21 cellular contexts compared by ENCODE assay signal in the genomic region with DNA sequence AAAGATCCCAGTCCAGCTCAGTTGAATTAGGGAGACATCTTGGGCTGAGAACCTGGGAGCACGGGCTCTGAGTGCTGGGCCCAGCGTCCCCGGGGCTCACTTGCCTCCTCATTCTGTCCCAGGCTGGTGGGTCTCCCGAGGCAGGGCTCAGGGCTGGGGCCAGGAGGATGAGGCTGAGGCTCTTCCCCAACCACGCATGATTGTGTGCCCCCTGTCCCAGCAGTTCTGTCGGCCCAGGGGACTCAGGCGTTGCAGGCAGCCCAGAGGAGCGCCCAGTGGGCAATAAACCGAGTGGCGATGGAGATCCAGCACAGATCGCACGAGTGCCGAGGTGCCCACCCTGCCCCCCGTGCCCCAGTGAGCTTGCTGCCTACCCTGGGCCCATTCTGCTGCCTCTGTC. TPM values are rescaled to one million over a fixed set of nuclear protein-coding genes. Genes with fewer than 3 reads are reported as not detected.
A peak's percentile ranks its signal among the peaks of the same experiment; 100 is the strongest.
DNase-seq lines count a peak whose midpoint lies in the region; ATAC-seq and TF ChIP-seq lines count a peak whose summit lies in the region.
"Had no signal": no experiment of that assay in that cellular context is flagged by ENCODE, and none has a peak within 500 bp of the region (broad histone marks: within the 10 kb centered on the region; RNA-seq: fewer than 3 reads in every experiment).

No MANE protein-coding gene starts in this region.

- H3K4me3 Mint-ChIP-seq in activated T-helper 17 cell treated with anti-CD3 and anti-CD28 coated beads, Interleukin-2, amount 50 U/mL, for 72 hours: peak overlapping the region; percentile 42
- peak overlapping the region in 5 of 8 donors; percentile 43 to 89 (median 79) for H3K4me3 Mint-ChIP-seq in naive B cell
- H3K4me3 Mint-ChIP-seq in stimulated activated effector memory CD8-positive, alpha-beta T cell treated with anti-CD3 and anti-CD28 coated beads, Interleukin-12 subunit alpha, Interleukin-12 subunit beta, amount 100 ng/mL, for 72 hours: peak overlapping the region; percentile 53
- H3K4me3 Mint-ChIP-seq in osteocyte (ENCODE audit: unreplicated experiment): no peak overlapping the region
- H3K4me3 Mint-ChIP-seq: CD4-positive, alpha-beta T cell had no signal

- H3K27me3 Mint-ChIP-seq in activated T-helper 17 cell treated with anti-CD3 and anti-CD28 coated beads, Interleukin-2, amount 50 U/mL, for 72 hours: peaks cover 20% of the 10 kb centered on the region
- H3K27me3 Mint-ChIP-seq in naive B cell (peaks cover 22 to 67% (median 62%) of the 10 kb centered on the region in 3 donors), osteocyte (ENCODE audit: unreplicated experiment) (peaks cover 38% of the 10 kb centered on the region)

- H3K4me3 ChIP-seq in H7 (ENCODE audit: insufficient read depth, low read depth, low read length) (no peak overlapping the region), tibial artery (no peak overlapping the region)
- H3K4me3 ChIP-seq: K562 had no signal

- no peak for TF ChIP-seq CTCF in osteocyte (IDR thresholded peaks at IDR 0.05)
- no peak for TF ChIP-seq CTCF in tibial artery (IDR thresholded peaks at IDR 0.05)

- H3K36me3 Mint-ChIP-seq in activated T-helper 17 cell treated with anti-CD3 and anti-CD28 coated beads, Interleukin-2, amount 50 U/mL, for 72 hours (ENCODE audit: low read depth): no peaks in the 10 kb centered on the region
- no peaks in the 10 kb centered on the region for H3K36me3 Mint-ChIP-seq in naive B cell
- H3K36me3 Mint-ChIP-seq in stimulated activated effector memory CD8-positive, alpha-beta T cell treated with anti-CD3 and anti-CD28 coated beads, Interleukin-12 subunit alpha, Interleukin-12 subunit beta, amount 100 ng/mL, for 72 hours: peaks cover 5% of the 10 kb centered on the region
- no peaks in the 10 kb centered on the region for H3K36me3 Mint-ChIP-seq in osteocyte (ENCODE audit: unreplicated experiment)

- H3K9me3 ChIP-seq in tibial artery: no peaks in the 10 kb centered on the region

- H3K27ac ChIP-seq in tibial artery: no peak overlapping the region
- H3K27ac ChIP-seq: C4-2B, HL-60 had no signal

- H3K4me1 Mint-ChIP-seq in activated T-helper 17 cell treated with anti-CD3 and anti-CD28 coated beads, Interleukin-2, amount 50 U/mL, for 72 hours: no peaks in the 10 kb centered on the region
- H3K4me1 Mint-ChIP-seq in naive B cell: peaks cover 11 to 22% (median 21%) of the 10 kb centered on the region in 3 donors
- peaks cover 11% of the 10 kb centered on the region for H3K4me1 Mint-ChIP-seq in stimulated activated effector memory CD8-positive, alpha-beta T cell treated with anti-CD3 and anti-CD28 coated beads, Interleukin-12 subunit alpha, Interleukin-12 subunit beta, amount 100 ng/mL, for 72 hours
- peaks cover 6% of the 10 kb centered on the region for H3K4me1 Mint-ChIP-seq in osteocyte (ENCODE audit: unreplicated experiment)

- no peaks in the 10 kb centered on the region for H3K9me3 Mint-ChIP-seq in activated T-helper 17 cell treated with anti-CD3 and anti-CD28 coated beads, Interleukin-2, amount 50 U/mL, for 72 hours
- H3K9me3 Mint-ChIP-seq in naive B cell (no peaks in the 10 kb centered on the region), osteocyte (ENCODE audit: unreplicated experiment) (no peaks in the 10 kb centered on the region)
- no peaks in the 10 kb centered on the region for H3K9me3 Mint-ChIP-seq in stimulated activated effector memory CD8-positive, alpha-beta T cell treated with anti-CD3 and anti-CD28 coated beads, Interleukin-12 subunit alpha, Interleukin-12 subunit beta, amount 100 ng/mL, for 72 hours
- H3K9me3 Mint-ChIP-seq: CD4-positive, alpha-beta T cell; GM23338; H9 had no signal

- DNase-seq in H7: peak; percentile 55
- no peak for DNase-seq in naive B cell
- DNase-seq in stimulated activated effector memory CD8-positive, alpha-beta T cell treated with anti-CD3 and anti-CD28 coated beads, Interleukin-12 subunit alpha, Interleukin-12 subunit beta, amount 100 ng/mL, for 72 hours (ENCODE audit: low spot score in 2 of 2): no peak
- no peak for DNase-seq in osteocyte (ENCODE audit: extremely low spot score, unreplicated experiment)
- DNase-seq in tibial artery: no peak
- DNase-seq: ACHN; CD4-positive, alpha-beta T cell; DMS153; DMS79; GDM1; H9; IMR-90 had no signal

- peaks cover 0 to 37% (median 24%) of the 10 kb centered on the region in 4 donors for H3K4me1 ChIP-seq in tibial artery

- intact Hi-C loops in tibial artery (cut with DNase I; ENCODE audit: low total_unique reads): no loop called here

- H3K36me3 ChIP-seq in H7 (replicated peaks; ENCODE audit: control insufficient read depth, insufficient read depth, low read length) (no peaks in the 10 kb centered on the region), tibial artery (no peaks in the 10 kb centered on the region)

- no peak overlapping the region for H3K27ac Mint-ChIP-seq in activated T-helper 17 cell treated with anti-CD3 and anti-CD28 coated beads, Interleukin-2, amount 50 U/mL, for 72 hours
- H3K27ac Mint-ChIP-seq in naive B cell: no peak overlapping the region
- H3K27ac Mint-ChIP-seq in stimulated activated effector memory CD8-positive, alpha-beta T cell treated with anti-CD3 and anti-CD28 coated beads, Interleukin-12 subunit alpha, Interleukin-12 subunit beta, amount 100 ng/mL, for 72 hours: no peak overlapping the region
- H3K27ac Mint-ChIP-seq in osteocyte (ENCODE audit: unreplicated experiment): no peak overlapping the region
- H3K27ac Mint-ChIP-seq: CD4-positive, alpha-beta T cell; GM23338; H9 had no signal

- H3K27me3 ChIP-seq in H7 (ENCODE audit: control insufficient read depth, insufficient read depth, low read length) (peaks cover 30% of the 10 kb centered on the region), tibial artery (peaks cover 4 to 86% of the 10 kb centered on the region in 2 donors)

- ATAC-seq in activated T-helper 17 cell treated with anti-CD3 and anti-CD28 coated beads, Interleukin-2, amount 50 U/mL, for 72 hours (replicated peaks): no peak
- no peak for ATAC-seq in naive B cell (ENCODE audit: low read depth in 2 of 2)
- ATAC-seq in stimulated activated effector memory CD8-positive, alpha-beta T cell treated with anti-CD3 and anti-CD28 coated beads, Interleukin-12 subunit alpha, Interleukin-12 subunit beta, amount 100 ng/mL, for 72 hours: no peak
- ATAC-seq in HG02884 (IDR thresholded peaks at IDR 0.05; ENCODE audit: unreplicated experiment): no peak
- ATAC-seq: K562 had no signal

RNA-seq across cellular contexts. Expression of a gene that starts 0.9 kb away (rescaled TPM):
- not detected in 2 replicates for total RNA-seq in H7 (2014; rRNA removed; shearing (Covaris generic))
- total RNA-seq in activated T-helper 17 cell treated with anti-CD3 and anti-CD28 coated beads, Interleukin-2, amount 50 U/mL, for 72 hours: not detected
- not detected for polyA plus RNA-seq in naive B cell (ENCODE audit: low read depth in 6 of 6)
- not detected in 2 replicates for total RNA-seq in osteocyte
- total RNA-seq: CD4-positive, alpha-beta T cell; Daoy; H9; HT1080; IMR-90; K562 had no signal
- polyA plus RNA-seq: BJ, IMR-90, K562 had no signal

RNA-seq across cellular contexts. Expression of a gene that starts 4.9 kb away (rescaled TPM):
- not detected in 2 replicates for total RNA-seq in H7 (2014; rRNA removed; shearing (Covaris generic))
- total RNA-seq in activated T-helper 17 cell treated with anti-CD3 and anti-CD28 coated beads, Interleukin-2, amount 50 U/mL, for 72 hours: not detected
- polyA plus RNA-seq in naive B cell (ENCODE audit: low read depth in 6 of 6): not detected
- not detected in 2 replicates for total RNA-seq in osteocyte
- total RNA-seq: CD4-positive, alpha-beta T cell; Daoy; H9; HT1080; IMR-90; K562 had no signal
- polyA plus RNA-seq: BJ, IMR-90, K562 had no signal

RNA-seq across cellular contexts. Expression of a gene that starts 18.4 kb away (rescaled TPM):
- not detected in 2 replicates for total RNA-seq in H7 (2014; rRNA removed; shearing (Covaris generic))
- not detected for total RNA-seq in activated T-helper 17 cell treated with anti-CD3 and anti-CD28 coated beads, Interleukin-2, amount 50 U/mL, for 72 hours
- polyA plus RNA-seq in naive B cell (ENCODE audit: low read depth in 6 of 6): not detected
- not detected in 2 replicates for total RNA-seq in osteocyte
- total RNA-seq: CD4-positive, alpha-beta T cell; Daoy; GM23338; H9; HT1080; IMR-90; K562 had no signal
- polyA plus RNA-seq: BJ, GM23338, IMR-90, K562 had no signal

RNA-seq across cellular contexts. Expression of a gene that starts 29.3 kb away (rescaled TPM):
- total RNA-seq in H7 (2014; rRNA removed; shearing (Covaris generic)): 5.0 and 8.0 TPM in 2 replicates
- 1 to 10 TPM; 6.0 to 7.7 TPM for total RNA-seq in activated T-helper 17 cell treated with anti-CD3 and anti-CD28 coated beads, Interleukin-2, amount 50 U/mL, for 72 hours
- polyA plus RNA-seq in naive B cell (ENCODE audit: low read depth in 6 of 6): 1 to 10 TPM; 2.6 to 9.2 (median 7.9) TPM
- 6.7 and 8.2 TPM in 2 replicates for total RNA-seq in osteocyte

RNA-seq across cellular contexts. Expression of a gene that starts 29.4 kb away (rescaled TPM):
- total RNA-seq in H7 (2014; rRNA removed; shearing (Covaris generic)): 64.6 and 65.3 TPM in 2 replicates
- total RNA-seq in activated T-helper 17 cell treated with anti-CD3 and anti-CD28 coated beads, Interleukin-2, amount 50 U/mL, for 72 hours: 10 to 100 TPM; 44.3 to 65.7 TPM
- polyA plus RNA-seq in naive B cell (ENCODE audit: low read depth in 6 of 6): 10 to 100 TPM; 51.0 to 69.0 (median 63.1) TPM
- 88.4 and 90.5 TPM in 2 replicates for total RNA-seq in osteocyte
